9 cellular contexts compared by ENCODE assay signal in the genomic region with DNA sequence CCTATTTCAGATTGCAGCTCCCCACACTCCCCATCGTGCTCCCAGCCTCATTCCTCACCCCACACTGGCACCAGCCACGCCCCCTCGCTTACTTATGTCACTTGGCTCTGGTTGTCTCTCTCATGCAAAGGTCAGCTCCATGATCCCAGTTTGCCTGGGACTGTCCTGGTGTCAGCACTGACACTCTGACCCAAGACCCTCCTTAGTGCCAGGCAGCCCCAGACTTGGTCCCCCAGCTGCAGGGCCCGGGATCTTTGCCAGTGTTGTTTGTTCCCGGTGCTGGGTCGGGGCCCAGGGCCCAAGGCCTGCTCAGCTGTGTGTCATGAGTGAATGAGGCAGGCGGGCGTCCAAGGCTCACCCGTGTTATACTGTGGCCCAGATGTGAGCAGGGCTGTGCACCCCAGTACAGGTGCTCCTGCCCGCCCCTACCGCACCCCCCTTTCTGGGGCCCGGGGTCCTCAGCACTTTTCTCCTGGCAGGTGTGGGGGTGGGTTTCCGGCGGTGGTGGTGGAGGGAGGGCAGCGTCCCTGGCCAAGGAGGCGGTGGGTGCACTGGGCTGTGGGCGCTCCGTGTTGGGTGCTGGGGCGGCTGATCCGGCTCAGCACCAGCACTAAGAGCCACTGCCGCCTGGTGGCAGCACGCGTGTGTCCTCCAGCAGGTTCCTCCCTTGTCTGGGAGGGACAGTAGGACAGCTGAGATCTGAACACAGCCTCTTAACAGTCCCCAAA. TPM values are rescaled to one million over a fixed set of nuclear protein-coding genes. Genes with fewer than 3 reads are reported as not detected.
DNase-seq lines count a peak whose midpoint lies in the region; ATAC-seq and TF ChIP-seq lines count a peak whose summit lies in the region.
"Had no signal": no experiment of that assay in that cellular context is flagged by ENCODE, and none has a peak within 500 bp of the region (broad histone marks: within the 10 kb centered on the region; RNA-seq: fewer than 3 reads in every experiment).

No MANE protein-coding gene starts in this region.

- no peak overlapping the region for H2AK5ac ChIP-seq in mesendoderm (ENCODE audit: low read length)

- intact Hi-C loops in activated CD4-positive, alpha-beta T cell treated with anti-CD3 and anti-CD28 coated beads, Interleukin-2, amount 10 ng/mL, durations not matched to agents 24 days and 14 days (cut with micrococcal nuclease): loop anchor here (1.0 to 2.0 kb wide), 3 partner anchors 14 to 62 kb away; no protein-coding TSS in a partner anchor

- H3K4me3 Mint-ChIP-seq in activated CD4-positive, alpha-beta T cell treated with anti-CD3 and anti-CD28 coated beads, Interleukin-2, amount 10 ng/mL, durations not matched to agents 24 days and 14 days: no peak overlapping the region

- no peak for ATAC-seq in HG02623 (IDR thresholded peaks at IDR 0.05; ENCODE audit: unreplicated experiment)

- H3K56ac ChIP-seq in mesendoderm (ENCODE audit: low read length): no peak overlapping the region

- peaks cover 3% of the 10 kb centered on the region for H3K4me1 ChIP-seq in Loucy (ENCODE audit: insufficient read depth, low read length, poor library complexity, severe bottlenecking)
- H3K4me1 ChIP-seq in mesendoderm (ENCODE audit: control insufficient read depth, low read depth, low read length): no peaks in the 10 kb centered on the region

- H3K4me2 ChIP-seq in Loucy (ENCODE audit: low read depth, low read length, poor library complexity, severe bottlenecking): no peak overlapping the region
- H3K4me2 ChIP-seq in mesendoderm (ENCODE audit: low read length): no peak overlapping the region

- H4K8ac ChIP-seq in mesendoderm (ENCODE audit: low read depth, low read length): no peak overlapping the region

- H3K9me3 ChIP-seq in Loucy (ENCODE audit: insufficient read depth, low read depth, low read length): peaks cover 5% of the 10 kb centered on the region; the same call in 1 of the 2 replicates

- H3K18ac ChIP-seq in mesendoderm (ENCODE audit: low read length): no peak overlapping the region

- peaks cover 5% of the 10 kb centered on the region for H3K36me3 Mint-ChIP-seq in activated CD4-positive, alpha-beta T cell treated with anti-CD3 and anti-CD28 coated beads, Interleukin-2, amount 10 ng/mL, durations not matched to agents 24 days and 14 days (ENCODE audit: low read depth)

- peaks cover 4% of the 10 kb centered on the region for H3K4me1 Mint-ChIP-seq in activated CD4-positive, alpha-beta T cell treated with anti-CD3 and anti-CD28 coated beads, Interleukin-2, amount 10 ng/mL, durations not matched to agents 24 days and 14 days

- TF ChIP-seq CTCF in Loucy (conservative IDR thresholded peaks at IDR 0.05; ENCODE audit: low read length): peak; percentile 78

- H3K79me2 ChIP-seq in Loucy (ENCODE audit: insufficient read depth, low read length) (no peaks in the 10 kb centered on the region), mesendoderm (ENCODE audit: control insufficient read depth, insufficient read depth, low read length) (no peaks in the 10 kb centered on the region)

- no peak overlapping the region for H3K4ac ChIP-seq in mesendoderm (ENCODE audit: low read depth, low read length)

- no peak overlapping the region for H2BK5ac ChIP-seq in mesendoderm (ENCODE audit: low read length)

- peak overlapping the region; percentile 70; the same call in 1 of the 2 replicates for H2AFZ ChIP-seq in Loucy (ENCODE audit: low read length)

- no peak overlapping the region for H3K27ac ChIP-seq in mesendoderm (ENCODE audit: low read depth, low read length)

- H3K27ac Mint-ChIP-seq in activated CD4-positive, alpha-beta T cell treated with anti-CD3 and anti-CD28 coated beads, Interleukin-2, amount 10 ng/mL, durations not matched to agents 24 days and 14 days: no peak overlapping the region

- peaks cover 8% of the 10 kb centered on the region for H3K9me3 Mint-ChIP-seq in activated CD4-positive, alpha-beta T cell treated with anti-CD3 and anti-CD28 coated beads, Interleukin-2, amount 10 ng/mL, durations not matched to agents 24 days and 14 days

- H4K20me1 ChIP-seq in Loucy (ENCODE audit: insufficient read depth, low read length, poor library complexity, severe bottlenecking): no peaks in the 10 kb centered on the region

- no peak overlapping the region for H3K4me3 ChIP-seq in Loucy (ENCODE audit: low read length, poor library complexity, severe bottlenecking)
- H3K4me3 ChIP-seq in mesendoderm (ENCODE audit: low read length): no peak overlapping the region

- H2BK15ac ChIP-seq in mesendoderm (replicated peaks; ENCODE audit: low read depth): no peak overlapping the region

- WGBS in mesendoderm (ENCODE audit: extremely low coverage, insufficient coverage, low lambda C conversion rate): no CpG with 5 or more reads among the region's 23 CpGs

- H3K36me3 ChIP-seq in Loucy (ENCODE audit: insufficient read depth, low read length) (no peaks in the 10 kb centered on the region), mesendoderm (ENCODE audit: control insufficient read depth, insufficient read depth, low read length) (no peaks in the 10 kb centered on the region)

- no peak overlapping the region for H3K23ac ChIP-seq in mesendoderm (ENCODE audit: low read length)

- no peak overlapping the region for H4K5ac ChIP-seq in mesendoderm (ENCODE audit: low read length)

- H3K79me1 ChIP-seq in mesendoderm (ENCODE audit: low read length): no peaks in the 10 kb centered on the region

- DNase-seq in DMS53 treated with DMSO at 0.1 percent for 48 hours (lab: John Stamatoyannopoulos, UW; ENCODE audit: unreplicated experiment) (peak; percentile 11), ecto neural progenitor cell (ENCODE audit: low spot score) (peak; percentile 67), mesendoderm (peak; percentile 58), SK-N-DZ (ENCODE audit: low spot score) (no peak)
- peak; percentile 90 for DNase-seq in activated CD4-positive, alpha-beta T cell treated with anti-CD3 and anti-CD28 coated beads, Interleukin-2, amount 10 ng/mL, durations not matched to agents 24 days and 14 days
- peak; percentile 44 for DNase-seq in stimulated activated CD8-positive, alpha-beta memory T cell treated with anti-CD3 and anti-CD28 coated beads, Interleukin-7, amount 100 ng/mL, for 24 hours (ENCODE audit: low read depth)

- no peak overlapping the region for H2BK120ac ChIP-seq in mesendoderm (ENCODE audit: low read depth, low read length)

- peaks cover 8% of the 10 kb centered on the region for H3K27me3 Mint-ChIP-seq in activated CD4-positive, alpha-beta T cell treated with anti-CD3 and anti-CD28 coated beads, Interleukin-2, amount 10 ng/mL, durations not matched to agents 24 days and 14 days

- H3K27me3 ChIP-seq in Loucy (ENCODE audit: insufficient read depth, low read length, poor library complexity, severe bottlenecking): no peaks in the 10 kb centered on the region
- no peaks in the 10 kb centered on the region for H3K27me3 ChIP-seq in mesendoderm (ENCODE audit: insufficient read depth, low read length, poor library complexity)

- no peaks in the 10 kb centered on the region for H3F3A ChIP-seq in Loucy (ENCODE audit: low read depth)

- H3K9ac ChIP-seq in Loucy (ENCODE audit: low read depth, low read length, poor library complexity, severe bottlenecking) (no peak overlapping the region), mesendoderm (ENCODE audit: low read length) (no peak overlapping the region)

- H3K9me2 ChIP-seq in Loucy (replicated peaks; ENCODE audit: low read depth, low read length): no peaks in the 10 kb centered on the region

RNA-seq across cellular contexts. Expression of a gene that starts 19.5 kb away (rescaled TPM):
- 0.09 and 0.14 TPM in 2 replicates for total RNA-seq in activated CD4-positive, alpha-beta T cell treated with anti-CD3 and anti-CD28 coated beads, Interleukin-2, amount 10 ng/mL, durations not matched to agents 24 days and 14 days
- not detected for polyA plus RNA-seq in mesendoderm (2013, experiment 1 of 2)
- polyA plus RNA-seq in mesendoderm (2013, experiment 2 of 2): not detected
- polyA plus RNA-seq in SK-N-DZ (2014; cell fraction: cytosol; rRNA removed): not detected in 2 replicates
- not detected in 2 replicates for polyA plus RNA-seq in SK-N-DZ (2014; cell fraction: nucleus; rRNA removed)
- total RNA-seq: urinary bladder had no signal

RNA-seq across cellular contexts. Expression of a gene that starts 32.5 kb away (rescaled TPM):
- 302 and 304 TPM in 2 replicates for total RNA-seq in activated CD4-positive, alpha-beta T cell treated with anti-CD3 and anti-CD28 coated beads, Interleukin-2, amount 10 ng/mL, durations not matched to agents 24 days and 14 days
- 14.0 TPM for polyA plus RNA-seq in mesendoderm (2013, experiment 1 of 2)
- polyA plus RNA-seq in mesendoderm (2013, experiment 2 of 2): 14.1 TPM
- 74.5 and 74.6 TPM in 2 replicates for polyA plus RNA-seq in SK-N-DZ (2014; cell fraction: cytosol; rRNA removed)
- polyA plus RNA-seq in SK-N-DZ (2014; cell fraction: nucleus; rRNA removed): 113 and 127 TPM in 2 replicates
